Comparison of ENCODE assay signal across 15 cellular contexts in the genomic region with DNA sequence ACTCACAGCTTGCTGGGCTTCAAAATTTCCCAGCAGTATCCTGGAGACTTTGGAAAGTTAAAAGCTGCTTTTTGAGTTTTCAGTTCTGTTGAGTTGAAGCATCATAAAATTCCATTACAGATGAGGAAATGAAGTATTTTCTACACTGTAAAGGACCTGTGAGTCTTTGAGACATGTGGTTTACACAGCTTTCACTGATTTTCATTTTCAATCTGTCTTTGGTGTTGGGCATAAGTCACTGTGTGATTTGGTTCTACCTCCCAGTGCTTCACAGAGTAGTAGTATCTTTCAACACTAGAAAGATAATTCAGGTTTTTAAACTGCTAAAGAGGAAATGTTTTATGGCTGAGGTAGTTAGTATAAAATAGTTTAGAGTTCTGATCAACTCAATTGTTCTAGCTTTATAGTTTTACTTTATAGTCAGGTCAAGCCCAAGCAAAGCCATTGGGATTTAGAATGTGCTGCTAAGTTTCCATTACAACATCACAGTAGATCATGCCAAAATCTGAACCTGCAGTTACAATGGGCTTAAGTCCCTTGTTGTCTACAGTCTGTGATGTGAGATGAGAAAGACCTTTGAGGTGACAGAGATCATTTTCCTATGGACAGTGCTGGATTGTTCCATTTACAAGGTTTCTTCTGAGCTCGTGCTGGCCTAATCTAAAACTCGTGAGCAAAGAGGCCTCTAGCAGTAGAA.
"Had no signal": no experiment of that assay in that cellular context is flagged by ENCODE, and none has a peak within 500 bp of the region (broad histone marks: within the 10 kb centered on the region; RNA-seq: fewer than 3 reads in every experiment).

No MANE protein-coding gene starts in this region.

- H3K4me3 ChIP-seq: dorsolateral prefrontal cortex, neural progenitor cell, prostate gland, right lobe of liver, testis had no signal

- ATAC-seq: right lobe of liver; stimulated activated memory B cell treated with anti-CD40 and anti-IgM and Interleukin-4, amounts not matched to agents 10 μg/mL and 1 μg/mL and 100 μg/mL, for 72 hours had no signal

- H3K9me3 Mint-ChIP-seq: activated naive CD4-positive, alpha-beta T cell treated with anti-CD3 and anti-CD28 coated beads, Interleukin-2, amount 50 U/mL, for 72 hours; activated T-helper 1 cell treated with anti-CD3 and anti-CD28 coated beads, Interleukin-12 subunit alpha, Interleukin-12 subunit beta, Interleukin-2, Interleukin-4 antibody, amounts not matched to agents 30 ng/mL and 10 ng/mL and 1 ng/mL, durations not matched to agents 14 hours and 24 hours and 36 hours; memory B cell; neural progenitor cell; stimulated activated memory B cell treated with anti-CD40 and anti-IgM and Interleukin-4, amounts not matched to agents 10 μg/mL and 1 μg/mL and 100 μg/mL, for 72 hours; type B pancreatic cell had no signal

- H3K27me3 Mint-ChIP-seq: memory B cell; stimulated activated memory B cell treated with anti-CD40 and anti-IgM and Interleukin-4, amounts not matched to agents 10 μg/mL and 1 μg/mL and 100 μg/mL, for 72 hours had no signal

- H3K36me3 ChIP-seq: neural progenitor cell, prostate gland, right lobe of liver had no signal

- H3K4me1 ChIP-seq: neural progenitor cell, prostate gland, right lobe of liver had no signal

- H3K9ac ChIP-seq: neural progenitor cell had no signal

- H3K4me3 Mint-ChIP-seq: activated T-helper 1 cell treated with anti-CD3 and anti-CD28 coated beads, Interleukin-12 subunit alpha, Interleukin-12 subunit beta, Interleukin-2, Interleukin-4 antibody, amounts not matched to agents 30 ng/mL and 10 ng/mL and 1 ng/mL, durations not matched to agents 14 hours and 24 hours and 36 hours; memory B cell; neural progenitor cell; stimulated activated memory B cell treated with anti-CD40 and anti-IgM and Interleukin-4, amounts not matched to agents 10 μg/mL and 1 μg/mL and 100 μg/mL, for 72 hours; type B pancreatic cell had no signal

- H3K4me1 Mint-ChIP-seq: memory B cell; neural progenitor cell; stimulated activated memory B cell treated with anti-CD40 and anti-IgM and Interleukin-4, amounts not matched to agents 10 μg/mL and 1 μg/mL and 100 μg/mL, for 72 hours had no signal

- H3K27ac ChIP-seq: dorsolateral prefrontal cortex, neural progenitor cell, prostate gland, right lobe of liver, testis had no signal

- H3K9me3 ChIP-seq: prostate gland, right lobe of liver, testis had no signal

- H3K27me3 ChIP-seq: dorsolateral prefrontal cortex, neural progenitor cell, right lobe of liver, testis had no signal

- DNase-seq: activated gamma-delta T cell treated with Interleukin-2 at 50 U/mL for 16 hours; dorsolateral prefrontal cortex; head of caudate nucleus; kidney glomerular epithelial cell; right lobe of liver; stimulated activated CD4-positive, alpha-beta T cell treated with anti-CD3 and anti-CD28 coated beads, Interleukin-4, amount 100 ng/mL, for 24 hours; T1000; testis had no signal

- H3K36me3 Mint-ChIP-seq: activated naive CD4-positive, alpha-beta T cell treated with anti-CD3 and anti-CD28 coated beads, Interleukin-2, amount 50 U/mL, for 72 hours; memory B cell; neural progenitor cell; stimulated activated memory B cell treated with anti-CD40 and anti-IgM and Interleukin-4, amounts not matched to agents 10 μg/mL and 1 μg/mL and 100 μg/mL, for 72 hours; type B pancreatic cell had no signal
